20 cellular contexts compared by ENCODE assay signal in the genomic region with DNA sequence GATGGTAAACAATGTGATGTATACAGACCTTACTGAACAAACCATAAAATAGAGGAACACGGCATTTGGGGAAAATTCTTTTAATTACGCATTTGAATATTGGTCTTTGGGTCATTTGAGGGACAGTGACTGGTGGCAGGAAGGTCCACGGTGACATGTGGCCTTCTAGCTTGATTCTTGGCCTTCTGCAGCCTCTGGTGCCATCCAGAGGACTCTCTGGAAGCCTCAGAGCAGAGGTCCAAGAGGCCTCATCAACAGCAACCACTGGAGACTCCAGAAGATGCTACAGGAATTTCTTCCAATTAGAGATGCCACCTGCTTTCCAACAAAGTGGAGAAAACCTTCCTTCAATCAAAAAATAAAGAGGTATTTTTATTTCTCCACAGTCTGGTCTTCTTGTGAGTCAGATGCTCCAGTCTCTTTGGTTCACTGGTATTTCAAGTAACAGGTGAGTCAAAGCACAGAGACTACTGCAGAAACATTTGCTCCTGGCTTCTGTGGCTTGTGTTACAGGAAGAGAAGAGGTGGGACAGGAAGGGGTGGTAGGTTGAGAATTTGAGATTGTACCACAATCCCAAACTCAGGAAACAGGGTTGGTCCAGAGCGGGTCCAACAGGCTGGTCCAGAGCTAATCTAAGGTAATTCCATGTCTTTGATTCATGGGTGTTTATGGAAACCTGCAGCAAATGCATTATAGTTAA. TPM values are rescaled to one million over a fixed set of nuclear protein-coding genes. Genes with fewer than 3 reads are reported as not detected.
DNase-seq lines count a peak whose midpoint lies in the region; ATAC-seq, FAIRE-seq and TF ChIP-seq lines count a peak whose summit lies in the region.
"Had no signal": no experiment of that assay in that cellular context is flagged by ENCODE, and none has a peak within 500 bp of the region (broad histone marks: within the 10 kb centered on the region; RNA-seq: fewer than 3 reads in every experiment).

No MANE protein-coding gene starts in this region.

- TF ChIP-seq CTCF in OCI-LY3 (IDR thresholded peaks at IDR 0.05; ENCODE audit: low read depth, low read length) (peak; percentile 47), kidney (IDR thresholded peaks at IDR 0.05; ENCODE audit: borderline replicate concordance, extremely low read depth, insufficient read depth) (no peak)

- H3K9ac ChIP-seq in OCI-LY3 (ENCODE audit: low read length) (peak overlapping the region; percentile 37), kidney (ENCODE audit: low read length in 2 of 2) (no peak overlapping the region)

- H4K20me1 ChIP-seq in OCI-LY3 (ENCODE audit: insufficient read depth, low read length), result no peaks in the 10 kb centered on the region

- H3K9me3 ChIP-seq in OCI-LY3 (ENCODE audit: insufficient read depth, low read length) (no peaks in the 10 kb centered on the region), kidney (ENCODE audit: control insufficient read depth in 1 of 2, low read length in 2 of 2) (no peaks in the 10 kb centered on the region)
- H3K9me3 ChIP-seq: thyroid gland had no signal

- no peaks in the 10 kb centered on the region for H3K9me3 Mint-ChIP-seq in activated T-helper 2 cell treated with anti-CD3 and anti-CD28 coated beads, Interferon-gamma antibody, Interleukin-2, Interleukin-4, amounts not matched to agents 10 μg/mL and 5 μg/mL and 100 μg/mL, durations not matched to agents 14 hours and 24 hours and 36 hours

- H3K36me3 ChIP-seq in OCI-LY3 (replicated peaks; ENCODE audit: low read depth, low read length) (peaks cover 13% of the 10 kb centered on the region), kidney (ENCODE audit: control insufficient read depth in 1 of 2, insufficient read depth in 2 of 2, low read length in 2 of 2) (no peaks in the 10 kb centered on the region)
- H3K36me3 ChIP-seq: thyroid gland had no signal

- peak; percentile 47 to 53 for ATAC-seq in activated CD4-positive, CD25-positive, alpha-beta regulatory T cell treated with anti-CD3 and anti-CD28 coated beads, Interleukin-2, amount 50 U/mL, for 24 hours

- peak overlapping the region; percentile 48 for H3K27ac Mint-ChIP-seq in activated T-helper 2 cell treated with anti-CD3 and anti-CD28 coated beads, Interferon-gamma antibody, Interleukin-2, Interleukin-4, amounts not matched to agents 10 μg/mL and 5 μg/mL and 100 μg/mL, durations not matched to agents 14 hours and 24 hours and 36 hours
- H3K27ac Mint-ChIP-seq: B cell had no signal

- peak overlapping the region; percentile 1 for H3K4me3 Mint-ChIP-seq in activated T-helper 2 cell treated with anti-CD3 and anti-CD28 coated beads, Interferon-gamma antibody, Interleukin-2, Interleukin-4, amounts not matched to agents 10 μg/mL and 5 μg/mL and 100 μg/mL, durations not matched to agents 14 hours and 24 hours and 36 hours (ENCODE audit: low read depth)
- H3K4me3 Mint-ChIP-seq: B cell had no signal

- peaks cover 62% of the 10 kb centered on the region for H3K4me1 Mint-ChIP-seq in activated T-helper 2 cell treated with anti-CD3 and anti-CD28 coated beads, Interferon-gamma antibody, Interleukin-2, Interleukin-4, amounts not matched to agents 10 μg/mL and 5 μg/mL and 100 μg/mL, durations not matched to agents 14 hours and 24 hours and 36 hours (ENCODE audit: low read depth)

- intact Hi-C loops in activated T-helper 2 cell treated with anti-CD3 and anti-CD28 coated beads, Interferon-gamma antibody, Interleukin-2, Interleukin-4, amounts not matched to agents 10 μg/mL and 5 μg/mL and 100 μg/mL, durations not matched to agents 14 hours and 24 hours and 36 hours (cut with micrococcal nuclease), result loop anchor here (2.0 to 10.0 kb wide), 5 partner anchors 102 to 1244 kb away; partner anchors contain the start of genes BLZF1, NME7 and SCYL3
- intact Hi-C loops in kidney (cut with DNase I), result no loop called here

- H3K4me2 ChIP-seq in OCI-LY3 (ENCODE audit: low read length), result peak overlapping the region; percentile 37

- no peak overlapping the region for H3K4me3 ChIP-seq in OCI-LY3 (ENCODE audit: low read length)
- no peak overlapping the region for H3K4me3 ChIP-seq in kidney (ENCODE audit: low read length in 2 of 2)
- H3K4me3 ChIP-seq: thyroid gland had no signal

- no peaks in the 10 kb centered on the region for H3K27me3 Mint-ChIP-seq in activated T-helper 2 cell treated with anti-CD3 and anti-CD28 coated beads, Interferon-gamma antibody, Interleukin-2, Interleukin-4, amounts not matched to agents 10 μg/mL and 5 μg/mL and 100 μg/mL, durations not matched to agents 14 hours and 24 hours and 36 hours (ENCODE audit: low read depth)

- no peak overlapping the region for H2AFZ ChIP-seq in OCI-LY3 (ENCODE audit: low read depth, low read length)

- no peaks in the 10 kb centered on the region for H3K36me3 Mint-ChIP-seq in activated T-helper 2 cell treated with anti-CD3 and anti-CD28 coated beads, Interferon-gamma antibody, Interleukin-2, Interleukin-4, amounts not matched to agents 10 μg/mL and 5 μg/mL and 100 μg/mL, durations not matched to agents 14 hours and 24 hours and 36 hours (ENCODE audit: low read depth)

- H3K27ac ChIP-seq in OCI-LY3 (ENCODE audit: low read length) (peak overlapping the region; percentile 67), kidney (ENCODE audit: low read depth in 2 of 2, low read length in 2 of 2) (no peak overlapping the region)
- H3K27ac ChIP-seq: 22Rv1, RWPE1, thyroid gland had no signal

- no peaks in the 10 kb centered on the region for H3K27me3 ChIP-seq in OCI-LY3 (ENCODE audit: low read depth, low read length)
- H3K27me3 ChIP-seq: thyroid gland had no signal

- no peak for FAIRE-seq in kidney (lab: Jason Lieb, UNC)

- H3K4me1 ChIP-seq in OCI-LY3 (ENCODE audit: low read length) (peaks cover 74% of the 10 kb centered on the region), kidney (ENCODE audit: control insufficient read depth in 1 of 2, insufficient read depth in 1 of 2, low read depth in 1 of 2, low read length in 2 of 2) (peaks cover 0 to 7% of the 10 kb centered on the region in 2 donors)

- DNase-seq in activated CD4-positive, CD25-positive, alpha-beta regulatory T cell (lab: John Stamatoyannopoulos, UW), result no peak
- no peak for DNase-seq in activated T-helper 2 cell treated with anti-CD3 and anti-CD28 coated beads, Interferon-gamma antibody, Interleukin-2, Interleukin-4, amounts not matched to agents 10 μg/mL and 5 μg/mL and 100 μg/mL, durations not matched to agents 14 hours and 24 hours and 36 hours (ENCODE audit: low spot score)
- DNase-seq in stimulated activated CD4-positive, alpha-beta T cell treated with anti-CD3 and anti-CD28 coated beads, Interleukin-1b, Interleukin-23, amount 100 ng/mL, for 48 hours, result peak; percentile 37
- DNase-seq in OCI-M2 (lab: John Stamatoyannopoulos, UW; ENCODE audit: unreplicated experiment), result no peak
- DNase-seq in NCI-H128 (lab: John Stamatoyannopoulos, UW; ENCODE audit: unreplicated experiment), result no peak
- DNase-seq in kidney, result no peak
- DNase-seq: anterior cingulate cortex; DMS 273 treated with DMSO at 0.1 percent for 48 hours; effector memory CD4-positive, alpha-beta T cell; kidney glomerular epithelial cell; NCI-H146; NCI-H226; NK-92 treated with Interleukin-12 subunit alpha and Interleukin-12 subunit beta, amount 100 ng/mL, for 24 hours; right cardiac atrium; thyroid gland had no signal

- peaks cover 39% of the 10 kb centered on the region for H3K79me2 ChIP-seq in OCI-LY3 (ENCODE audit: low read length)

RNA-seq across cellular contexts. Expression of gene F5, which starts 2.7 kb away (rescaled TPM):
- total RNA-seq in activated T-helper 2 cell treated with anti-CD3 and anti-CD28 coated beads, Interferon-gamma antibody, Interleukin-2, Interleukin-4, amounts not matched to agents 10 μg/mL and 5 μg/mL and 100 μg/mL, durations not matched to agents 14 hours and 24 hours and 36 hours, result 25.0 and 26.0 TPM in 2 replicates
- total RNA-seq in kidney, result 3.8 TPM
- 5.1 TPM for polyA plus RNA-seq in kidney (ENCODE audit: insufficient read depth, low read depth, low replicate concordance)

RNA-seq across cellular contexts. Expression of gene SELP, which starts 41.0 kb away (rescaled TPM):
- 0.16 and 0.25 TPM in 2 replicates for total RNA-seq in activated T-helper 2 cell treated with anti-CD3 and anti-CD28 coated beads, Interferon-gamma antibody, Interleukin-2, Interleukin-4, amounts not matched to agents 10 μg/mL and 5 μg/mL and 100 μg/mL, durations not matched to agents 14 hours and 24 hours and 36 hours
- total RNA-seq in kidney, result 19.4 TPM
- polyA plus RNA-seq in kidney (ENCODE audit: insufficient read depth, low read depth, low replicate concordance), result 12.5 TPM

Comparison
In these comparisons a context has a peak if more than half of its experiments do, and no peak if none do; other contexts are left out.
1. RNA of gene SELP, which starts 41.0 kb away (total RNA-seq): 19.4 TPM in kidney (single experiment); 0.16 to 0.25 TPM in activated T-helper 2 cell treated with anti-CD3 and anti-CD28 coated beads, Interferon-gamma antibody, Interleukin-2, Interleukin-4, amounts not matched to agents 10 μg/mL and 5 μg/mL and 100 μg/mL, durations not matched to agents 14 hours and 24 hours and 36 hours; every median in the first group is over 10 times any median in the second.